Comparison of ENCODE assay signal across 1 cellular context in genomic region chr17:1731194-1731506, GRCh38.
TF ChIP-seq lines count a peak whose summit lies in the region.

No MANE protein-coding gene starts in this region.

TF ChIP-seq in HCT116, 20 proteins besides CTCF, POLR2A, EP300 and RAD21:
- no peak for TF ChIP-seq POLR2AphosphoS5 (IDR thresholded peaks at IDR 0.05; ENCODE audit: low read depth, low read length)
